Comparison of ENCODE assay signal across 1 cellular context in genomic region chr22:41403532-41404318, GRCh38.
TF ChIP-seq lines count a peak whose summit lies in the region.

No MANE protein-coding gene starts in this region.

TF ChIP-seq in H1, 55 proteins besides CTCF, POLR2A, EP300 and RAD21 (continued from another document):
- TF ChIP-seq KDM1A (IDR thresholded peaks at IDR 0.05; ENCODE audit: borderline replicate concordance, low read length) (peak; percentile 33; the same call in 1 of the 2 replicates), SP1 (IDR thresholded peaks at IDR 0.05; ENCODE audit: low read depth, low read length) (no peak)
TF ChIP-seq in H1: peak in this region for 11.
